Comparison of ENCODE assay signal across 1 cellular context in the genomic region with DNA sequence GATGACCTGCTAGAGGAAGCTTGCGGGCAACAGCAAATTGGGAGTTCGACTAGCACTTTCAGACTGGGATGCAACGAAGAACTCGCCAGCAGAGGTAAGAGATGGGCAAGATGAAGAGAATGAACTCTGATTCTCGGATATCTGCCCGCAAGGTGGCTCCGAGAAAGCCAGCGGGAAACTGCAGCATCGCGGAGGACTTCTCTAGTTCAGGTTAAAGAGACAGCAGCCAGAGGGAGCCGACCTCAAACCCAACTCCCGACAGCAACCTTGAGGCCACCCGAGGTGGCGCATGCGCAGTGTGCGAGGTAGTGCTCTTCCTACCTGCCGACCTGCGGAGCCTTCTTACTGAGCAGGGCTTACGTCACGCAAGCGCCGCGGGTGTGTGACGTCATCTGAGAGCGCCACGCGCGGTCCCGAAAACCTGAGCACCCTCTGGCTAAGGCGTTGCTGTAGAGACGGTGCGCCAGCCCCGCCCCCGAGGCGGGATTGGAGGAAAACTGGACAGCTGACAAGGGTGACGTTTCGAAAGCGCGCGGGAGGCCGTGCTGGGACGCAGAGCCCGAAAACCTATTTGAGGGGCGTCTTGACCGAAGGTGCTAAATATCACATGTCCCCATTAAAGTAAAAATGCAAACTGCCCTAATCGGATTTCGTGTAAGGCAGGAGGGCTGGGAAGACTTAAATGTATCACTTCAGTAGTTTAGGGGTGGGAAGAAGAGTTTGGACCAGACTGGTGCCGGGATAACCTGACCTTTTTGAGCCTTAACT.
TF ChIP-seq lines count a peak whose summit lies in the region.

No MANE protein-coding gene starts in this region.

TF ChIP-seq in GM23338, 12 proteins besides CTCF, POLR2A, EP300 and RAD21 (continued from another document):
- TF ChIP-seq, protein P1, sequence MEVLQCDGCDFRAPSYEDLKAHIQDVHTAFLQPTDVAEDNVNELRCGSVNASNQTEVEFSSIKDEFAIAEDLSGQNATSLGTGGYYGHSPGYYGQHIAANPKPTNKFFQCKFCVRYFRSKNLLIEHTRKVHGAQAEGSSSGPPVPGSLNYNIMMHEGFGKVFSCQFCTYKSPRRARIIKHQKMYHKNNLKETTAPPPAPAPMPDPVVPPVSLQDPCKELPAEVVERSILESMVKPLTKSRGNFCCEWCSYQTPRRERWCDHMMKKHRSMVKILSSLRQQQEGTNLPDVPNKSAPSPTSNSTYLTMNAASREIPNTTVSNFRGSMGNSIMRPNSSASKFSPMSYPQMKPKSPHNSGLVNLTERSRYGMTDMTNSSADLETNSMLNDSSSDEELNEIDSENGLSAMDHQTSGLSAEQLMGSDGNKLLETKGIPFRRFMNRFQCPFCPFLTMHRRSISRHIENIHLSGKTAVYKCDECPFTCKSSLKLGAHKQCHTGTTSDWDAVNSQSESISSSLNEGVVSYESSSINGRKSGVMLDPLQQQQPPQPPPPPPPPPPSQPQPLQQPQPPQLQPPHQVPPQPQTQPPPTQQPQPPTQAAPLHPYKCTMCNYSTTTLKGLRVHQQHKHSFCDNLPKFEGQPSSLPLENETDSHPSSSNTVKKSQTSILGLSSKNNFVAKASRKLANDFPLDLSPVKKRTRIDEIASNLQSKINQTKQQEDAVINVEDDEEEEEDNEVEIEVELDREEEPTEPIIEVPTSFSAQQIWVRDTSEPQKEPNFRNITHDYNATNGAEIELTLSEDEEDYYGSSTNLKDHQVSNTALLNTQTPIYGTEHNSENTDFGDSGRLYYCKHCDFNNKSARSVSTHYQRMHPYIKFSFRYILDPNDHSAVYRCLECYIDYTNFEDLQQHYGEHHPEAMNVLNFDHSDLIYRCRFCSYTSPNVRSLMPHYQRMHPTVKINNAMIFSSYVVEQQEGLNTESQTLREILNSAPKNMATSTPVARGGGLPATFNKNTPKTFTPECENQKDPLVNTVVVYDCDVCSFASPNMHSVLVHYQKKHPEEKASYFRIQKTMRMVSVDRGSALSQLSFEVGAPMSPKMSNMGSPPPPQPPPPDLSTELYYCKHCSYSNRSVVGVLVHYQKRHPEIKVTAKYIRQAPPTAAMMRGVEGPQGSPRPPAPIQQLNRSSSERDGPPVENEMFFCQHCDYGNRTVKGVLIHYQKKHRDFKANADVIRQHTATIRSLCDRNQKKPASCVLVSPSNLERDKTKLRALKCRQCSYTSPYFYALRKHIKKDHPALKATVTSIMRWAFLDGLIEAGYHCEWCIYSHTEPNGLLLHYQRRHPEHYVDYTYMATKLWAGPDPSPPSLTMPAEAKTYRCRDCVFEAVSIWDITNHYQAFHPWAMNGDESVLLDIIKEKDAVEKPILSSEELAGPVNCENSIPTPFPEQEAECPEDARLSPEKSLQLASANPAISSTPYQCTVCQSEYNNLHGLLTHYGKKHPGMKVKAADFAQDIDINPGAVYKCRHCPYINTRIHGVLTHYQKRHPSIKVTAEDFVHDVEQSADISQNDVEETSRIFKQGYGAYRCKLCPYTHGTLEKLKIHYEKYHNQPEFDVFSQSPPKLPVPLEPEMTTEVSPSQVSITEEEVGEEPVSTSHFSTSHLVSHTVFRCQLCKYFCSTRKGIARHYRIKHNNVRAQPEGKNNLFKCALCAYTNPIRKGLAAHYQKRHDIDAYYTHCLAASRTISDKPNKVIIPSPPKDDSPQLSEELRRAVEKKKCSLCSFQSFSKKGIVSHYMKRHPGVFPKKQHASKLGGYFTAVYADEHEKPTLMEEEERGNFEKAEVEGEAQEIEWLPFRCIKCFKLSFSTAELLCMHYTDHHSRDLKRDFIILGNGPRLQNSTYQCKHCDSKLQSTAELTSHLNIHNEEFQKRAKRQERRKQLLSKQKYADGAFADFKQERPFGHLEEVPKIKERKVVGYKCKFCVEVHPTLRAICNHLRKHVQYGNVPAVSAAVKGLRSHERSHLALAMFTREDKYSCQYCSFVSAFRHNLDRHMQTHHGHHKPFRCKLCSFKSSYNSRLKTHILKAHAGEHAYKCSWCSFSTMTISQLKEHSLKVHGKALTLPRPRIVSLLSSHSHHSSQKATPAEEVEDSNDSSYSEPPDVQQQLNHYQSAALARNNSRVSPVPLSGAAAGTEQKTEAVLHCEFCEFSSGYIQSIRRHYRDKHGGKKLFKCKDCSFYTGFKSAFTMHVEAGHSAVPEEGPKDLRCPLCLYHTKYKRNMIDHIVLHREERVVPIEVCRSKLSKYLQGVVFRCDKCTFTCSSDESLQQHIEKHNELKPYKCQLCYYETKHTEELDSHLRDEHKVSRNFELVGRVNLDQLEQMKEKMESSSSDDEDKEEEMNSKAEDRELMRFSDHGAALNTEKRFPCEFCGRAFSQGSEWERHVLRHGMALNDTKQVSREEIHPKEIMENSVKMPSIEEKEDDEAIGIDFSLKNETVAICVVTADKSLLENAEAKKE (CRISPR knock-in tag; IDR thresholded peaks at IDR 0.05) = no peak
- no peak for TF ChIP-seq JUNB (IDR thresholded peaks at IDR 0.05; ENCODE audit: unreplicated experiment)
- peak; percentile 100 for TF ChIP-seq CREB1 (CRISPR knock-in tag; IDR thresholded peaks at IDR 0.05; ENCODE audit: low read depth)
